In genomic region chr1:240808381-240808780, GRCh38 we compare ENCODE assay signal across 22 cellular contexts.
A peak's percentile ranks its signal among the peaks of the same experiment; 100 is the strongest.
DNase-seq lines count a peak whose midpoint lies in the region; ATAC-seq, FAIRE-seq and TF ChIP-seq lines count a peak whose summit lies in the region.
"Had no signal": no experiment of that assay in that cellular context is flagged by ENCODE, and none has a peak within 500 bp of the region (broad histone marks: within the 10 kb centered on the region; RNA-seq: fewer than 3 reads in every experiment).

No MANE protein-coding gene starts in this region.

- H3K9me3 ChIP-seq in keratinocyte (ENCODE audit: control insufficient read depth, low read depth, low read length), result no peaks in the 10 kb centered on the region
- H3K9me3 ChIP-seq: BLaER1, Caco-2 had no signal

- H3K4me1 ChIP-seq in keratinocyte (ENCODE audit: control insufficient read depth, extremely low read depth, insufficient read depth, low read length), result no peaks in the 10 kb centered on the region
- H3K4me1 ChIP-seq: BLaER1, Caco-2 had no signal

- no peaks in the 10 kb centered on the region for H3K36me3 ChIP-seq in keratinocyte (ENCODE audit: control insufficient read depth in 2 of 2, extremely low read depth in 1 of 2, insufficient read depth in 2 of 2, low read length in 2 of 2)
- H3K36me3 ChIP-seq: BLaER1 had no signal

- no peak overlapping the region for H3K27ac ChIP-seq in keratinocyte (ENCODE audit: control insufficient read depth, insufficient read depth, low read length)
- H3K27ac ChIP-seq: 22Rv1, BLaER1, C4-2B had no signal

- FAIRE-seq in keratinocyte (lab: Jason Lieb, UNC), result no peak
- FAIRE-seq: A204.1, GM12878 had no signal

- dilution Hi-C loops in keratinocyte (cut with MboI; ENCODE audit: extremely low pct_ligation_motif_present, low sequenced_read_pairs), result no loop called here

- DNase-seq in NCI-H1105 treated with DMSO at 0.1 percent for 48 hours (lab: John Stamatoyannopoulos, UW) (peak; percentile 2), NCI-H1105 (lab: John Stamatoyannopoulos, UW) (no peak), NCI-H1436 (lab: John Stamatoyannopoulos, UW) (peak; percentile 57), epithelial cell of esophagus (ENCODE audit: low read depth) (peak; percentile 34), keratinocyte (ENCODE audit: low read depth, low spot score) (no peak), NCI-H128 (lab: John Stamatoyannopoulos, UW; ENCODE audit: unreplicated experiment) (no peak)
- DNase-seq: Caco-2; CD4-positive, CD25-positive, alpha-beta regulatory T cell; CD8-positive, alpha-beta T cell; DMS153; DND-41; GDM1; H9 had no signal

- ATAC-seq in GM18517 (IDR thresholded peaks at IDR 0.05; ENCODE audit: unreplicated experiment) (no peak), HG03175 (IDR thresholded peaks at IDR 0.05; ENCODE audit: unreplicated experiment) (no peak)
- ATAC-seq: CD8-positive, alpha-beta T cell; GM12878; GM23338; HCT116 had no signal

- no peaks in the 10 kb centered on the region for H4K20me1 ChIP-seq in keratinocyte (ENCODE audit: control insufficient read depth, extremely low read depth, insufficient read depth, low read length)
- H4K20me1 ChIP-seq: BLaER1 had no signal

- H3K79me2 ChIP-seq in keratinocyte (ENCODE audit: control insufficient read depth, insufficient read depth, low read length), result no peaks in the 10 kb centered on the region

- H3K9me1 ChIP-seq in keratinocyte (ENCODE audit: control insufficient read depth, extremely low read depth, insufficient read depth, low read length), result no peaks in the 10 kb centered on the region

- peak overlapping the region; percentile 58 for H2AFZ ChIP-seq in keratinocyte (ENCODE audit: control insufficient read depth, low read length)
- H2AFZ ChIP-seq: GM23338 had no signal

- no peak for TF ChIP-seq CTCF in epithelial cell of esophagus (IDR thresholded peaks at IDR 0.05; ENCODE audit: insufficient read depth, low read depth, low read length, missing control alignments)
- no peak for TF ChIP-seq CTCF in keratinocyte (optimal IDR thresholded peaks at IDR 0.05 in 1 of 3, IDR thresholded peaks at IDR 0.05 in 1 of 3, conservative IDR thresholded peaks at IDR 0.05 in 1 of 3; ENCODE audit: extremely low read depth in 1 of 3, insufficient read depth in 2 of 3, low read length in 3 of 3)

- no peak overlapping the region for H3K4me3 ChIP-seq in epithelial cell of esophagus (ENCODE audit: low read length)
- no peak overlapping the region for H3K4me3 ChIP-seq in keratinocyte (ENCODE audit: control insufficient read depth in 2 of 3, extremely low read depth in 1 of 3, insufficient read depth in 2 of 3, low read depth in 1 of 3, low read length in 3 of 3)
- H3K4me3 ChIP-seq: BLaER1, GM12878, GM23338 had no signal

- H3K9ac ChIP-seq in keratinocyte (ENCODE audit: control insufficient read depth, extremely low read depth, insufficient read depth, low read length), result no peak overlapping the region
- H3K9ac ChIP-seq: BLaER1 had no signal

- no peaks in the 10 kb centered on the region for H3K27me3 ChIP-seq in keratinocyte (ENCODE audit: control insufficient read depth, extremely low read depth, insufficient read depth, low read length)
- H3K27me3 ChIP-seq: BLaER1 had no signal

- no peak overlapping the region for H3K4me2 ChIP-seq in keratinocyte (ENCODE audit: control insufficient read depth, extremely low read depth, insufficient read depth, low read depth, low read length)
- H3K4me2 ChIP-seq: BLaER1, GM23338 had no signal

Comparison
In these comparisons a context has a peak if more than half of its experiments do, and no peak if none do; other contexts are left out.
1. DNase-seq: peak in NCI-H1105 treated with DMSO at 0.1 percent for 48 hours (single experiment), NCI-H1436 (single experiment) and epithelial cell of esophagus (single experiment); none in NCI-H1105 (single experiment), keratinocyte (single experiment) and NCI-H128 (single experiment).